In genomic region chr22:27612075-27612474, GRCh38 we compare ENCODE assay signal across 1 cellular context.
TF ChIP-seq lines count a peak whose summit lies in the region.

No MANE protein-coding gene starts in this region.

TF ChIP-seq in H1, 55 proteins besides CTCF, POLR2A, EP300 and RAD21 (continued from another document):
- TF ChIP-seq CHD7 (IDR thresholded peaks at IDR 0.05; ENCODE audit: insufficient replicate concordance, low read length) (no peak), CHD2 (IDR thresholded peaks at IDR 0.05; ENCODE audit: low read length) (no peak), HDAC2 (IDR thresholded peaks at IDR 0.05; ENCODE audit: borderline replicate concordance in 1 of 2, low read depth in 2 of 2, low read length in 2 of 2) (no peak), NRF1 (IDR thresholded peaks at IDR 0.05; ENCODE audit: low read depth, low read length) (no peak)
